Comparison of ENCODE assay signal across 24 cellular contexts in the genomic region with DNA sequence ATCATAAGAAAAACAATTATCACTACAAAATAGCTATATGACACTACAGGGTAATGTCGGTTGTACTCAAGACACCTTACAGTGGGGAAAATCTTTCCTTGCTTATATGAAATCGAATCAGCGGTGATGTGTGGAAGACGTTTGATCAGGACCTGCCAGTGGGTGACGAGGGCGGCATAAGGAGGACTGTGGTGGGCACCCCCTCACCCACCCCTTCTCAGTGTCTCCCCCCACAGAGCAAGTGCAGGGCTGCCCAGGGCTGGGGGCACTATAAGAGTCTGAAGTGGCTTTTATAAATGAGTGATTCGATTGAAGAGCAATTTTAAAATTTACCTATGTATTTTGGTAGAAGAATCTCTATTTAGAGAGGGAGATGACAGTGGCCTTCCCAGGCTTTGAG. TPM values are rescaled to one million over a fixed set of nuclear protein-coding genes. Genes with fewer than 3 reads are reported as not detected.
"Had no signal": no experiment of that assay in that cellular context is flagged by ENCODE, and none has a peak within 500 bp of the region (broad histone marks: within the 10 kb centered on the region; RNA-seq: fewer than 3 reads in every experiment).

No MANE protein-coding gene starts in this region.

- H3K4me1 Mint-ChIP-seq: activated naive CD4-positive, alpha-beta T cell treated with anti-CD3 and anti-CD28 coated beads, Interleukin-2, amount 50 U/mL, for 24 hours; naive thymus-derived CD4-positive, alpha-beta T cell had no signal

- DNase-seq: activated CD4-positive, alpha-beta T cell treated with anti-CD3 and anti-CD28 coated beads, Interleukin-2, amount 50 U/mL, for 1 hour; activated T-cell treated with anti-CD3 and anti-CD28 coated beads, Interleukin-2, amount 50 U/mL, for 24 hours; cortex of kidney; effector CD4-positive, alpha-beta T cell; kidney glomerular epithelial cell; naive thymus-derived CD4-positive, alpha-beta T cell; ovary; stimulated activated CD4-positive, alpha-beta T cell treated with anti-CD3 and anti-CD28 coated beads, Interleukin-12 subunit alpha, Interleukin-12 subunit beta, amount 100 ng/mL, for 4 hours; stimulated activated CD4-positive, alpha-beta T cell treated with anti-CD3 and anti-CD28 coated beads, Interleukin-1b, Interleukin-23, amount 100 ng/mL, for 48 hours; stimulated activated naive CD4-positive, alpha-beta T cell treated with Interleukin-2 at 50 U/mL for 16 hours; T1000; transverse colon had no signal

- H3K27me3 ChIP-seq: ascending aorta, ovary, transverse colon had no signal

- H3K4me3 ChIP-seq: ascending aorta, gastrocnemius medialis, heart left ventricle, ovary, transverse colon had no signal

- ATAC-seq: activated CD4-positive, CD25-positive, alpha-beta regulatory T cell treated with anti-CD3 and anti-CD28 coated beads, Interleukin-2, amount 50 U/mL, for 24 hours; gastrocnemius medialis; heart left ventricle; naive thymus-derived CD4-positive, alpha-beta T cell had no signal

- H3K27ac ChIP-seq: ascending aorta, gastrocnemius medialis, heart left ventricle, ovary, transverse colon had no signal

- H3K4me1 ChIP-seq: ascending aorta, gastrocnemius medialis, heart left ventricle, transverse colon had no signal

- H3K27ac Mint-ChIP-seq: activated naive CD4-positive, alpha-beta T cell treated with anti-CD3 and anti-CD28 coated beads, Interleukin-2, amount 50 U/mL, for 24 hours; activated T-cell treated with anti-CD3 and anti-CD28 coated beads, Interleukin-2, amount 50 U/mL, for 24 hours; activated T-helper 2 cell treated with anti-CD3 and anti-CD28 coated beads, Interferon-gamma antibody, Interleukin-2, Interleukin-4, amounts not matched to agents 10 μg/mL and 5 μg/mL and 100 μg/mL, durations not matched to agents 14 hours and 24 hours and 36 hours; memory B cell; naive thymus-derived CD4-positive, alpha-beta T cell had no signal

- H3K9me3 Mint-ChIP-seq: activated naive CD4-positive, alpha-beta T cell treated with anti-CD3 and anti-CD28 coated beads, Interleukin-2, amount 50 U/mL, for 24 hours had no signal

- H3K4me3 Mint-ChIP-seq: activated naive CD4-positive, alpha-beta T cell treated with anti-CD3 and anti-CD28 coated beads, Interleukin-2, amount 50 U/mL, for 24 hours; activated T-cell treated with anti-CD3 and anti-CD28 coated beads, Interleukin-2, amount 50 U/mL, for 24 hours; memory B cell; naive thymus-derived CD4-positive, alpha-beta T cell had no signal

- H3K36me3 ChIP-seq: ascending aorta, gastrocnemius medialis, heart left ventricle, ovary, transverse colon had no signal

RNA-seq across cellular contexts. Expression of a gene that starts 35.8 kb away (rescaled TPM):
- total RNA-seq: activated T-helper 2 cell treated with anti-CD3 and anti-CD28 coated beads, Interferon-gamma antibody, Interleukin-2, Interleukin-4, amounts not matched to agents 10 μg/mL and 5 μg/mL and 100 μg/mL, durations not matched to agents 14 hours and 24 hours and 36 hours; ascending aorta; esophagus mucosa; gastrocnemius medialis; heart left ventricle; mucosa of gallbladder; naive thymus-derived CD4-positive, alpha-beta T cell; ovary; subcutaneous adipose tissue; T-helper 1 cell treated with Interleukin-12 subunit alpha and Interleukin-12 subunit beta and Interleukin-4 antibody, amounts not matched to agents 30 ng/mL and 1 ng/mL, for 36 hours; transverse colon had no signal
- polyA plus RNA-seq: adipose tissue; heart left ventricle; naive thymus-derived CD4-positive, alpha-beta T cell; ovary had no signal
